ENCODE assay signal across 23 cellular contexts in genomic region chr12:12097821-12098688, GRCh38. TPM values are rescaled to one million over a fixed set of nuclear protein-coding genes. Genes with fewer than 3 reads are reported as not detected.
"Had no signal": no experiment of that assay in that cellular context is flagged by ENCODE, and none has a peak within 500 bp of the region (broad histone marks: within the 10 kb centered on the region; RNA-seq: fewer than 3 reads in every experiment).

No MANE protein-coding gene starts in this region.

- H3K9me3 ChIP-seq: esophagus muscularis mucosa, neutrophil, psoas muscle, right lobe of liver, suprapubic skin, thyroid gland had no signal

- H3K4me1 ChIP-seq: esophagus muscularis mucosa, foreskin keratinocyte, psoas muscle, suprapubic skin, thyroid gland had no signal

- H3K36me3 ChIP-seq: neutrophil, right lobe of liver, suprapubic skin, thyroid gland had no signal

- H3K4me3 ChIP-seq: dorsolateral prefrontal cortex, esophagus muscularis mucosa, hepatocyte, psoas muscle, right lobe of liver, suprapubic skin, thyroid gland had no signal

- H3K27me3 ChIP-seq: dorsolateral prefrontal cortex, esophagus muscularis mucosa, foreskin keratinocyte, hepatocyte, right lobe of liver, suprapubic skin, thyroid gland had no signal

- DNase-seq: cortex of kidney; dorsolateral prefrontal cortex; effector CD8-positive, alpha-beta T cell; foreskin keratinocyte; kidney glomerular epithelial cell; mammary epithelial cell; naive thymus-derived CD4-positive, alpha-beta T cell; psoas muscle; retina; right lobe of liver; stimulated activated CD4-positive, alpha-beta T cell treated with anti-CD3 and anti-CD28 coated beads, Interleukin-4, amount 100 ng/mL, for 1 hour; stimulated activated CD8-positive, alpha-beta memory T cell treated with anti-CD3 and anti-CD28 coated beads, Interleukin-4, amount 100 ng/mL, for 48 hours; stimulated activated naive CD8-positive, alpha-beta T cell treated with anti-CD3 and anti-CD28 coated beads, Interleukin-15, Interleukin-2, amounts not matched to agents 100 U/mL and 50 U/mL, for 24 hours had no signal

- H3K27ac ChIP-seq: dorsolateral prefrontal cortex, epithelial cell of prostate, esophagus muscularis mucosa, foreskin keratinocyte, neutrophil, psoas muscle, right lobe of liver, suprapubic skin, thyroid gland had no signal

- ATAC-seq: foreskin keratinocyte; naive thymus-derived CD4-positive, alpha-beta T cell; psoas muscle; stimulated activated effector memory CD8-positive, alpha-beta T cell treated with anti-CD3 and anti-CD28 coated beads, Interleukin-12 subunit alpha, Interleukin-12 subunit beta, amount 100 ng/mL, for 72 hours; stimulated activated naive CD8-positive, alpha-beta T cell treated with anti-CD3 and anti-CD28 coated beads, Interleukin-15, Interleukin-2, amounts not matched to agents 100 U/mL and 50 U/mL, for 24 hours had no signal

RNA-seq across cellular contexts. Expression of gene BCL2L14, which starts 27.3 kb away (rescaled TPM):
- total RNA-seq: esophagus muscularis mucosa, foreskin keratinocyte, lower leg skin, mammary epithelial cell, mesenteric fat pad, osteoblast, psoas muscle, suprapubic skin had no signal
